ENCODE assay signal across 18 cellular contexts in genomic region chr4:111836601-111837000, GRCh38.
A peak's percentile ranks its signal among the peaks of the same experiment; 100 is the strongest.
DNase-seq lines count a peak whose midpoint lies in the region; FAIRE-seq and TF ChIP-seq lines count a peak whose summit lies in the region.
"Had no signal": no experiment of that assay in that cellular context is flagged by ENCODE, and none has a peak within 500 bp of the region (broad histone marks: within the 10 kb centered on the region; RNA-seq: fewer than 3 reads in every experiment).

No MANE protein-coding gene starts in this region.

- no peak overlapping the region for H3K4ac ChIP-seq in trophoblast cell (ENCODE audit: low read depth, low read length)

- H2BK120ac ChIP-seq in trophoblast cell (ENCODE audit: insufficient read depth, low read length, poor library complexity) = no peak overlapping the region

- H3K4me2 ChIP-seq in astrocyte (ENCODE audit: low read length) (no peak overlapping the region), trophoblast cell (ENCODE audit: low read length) (no peak overlapping the region)
- H3K4me2 ChIP-seq: BLaER1 treated with 17β-estradiol and CSF1 and Interleukin-3, amounts not matched to agents 10 nM and 100 nM had no signal

- no peaks in the 10 kb centered on the region for H3K79me2 ChIP-seq in astrocyte (ENCODE audit: insufficient read depth, low read length)
- no peaks in the 10 kb centered on the region for H3K79me2 ChIP-seq in trophoblast cell (ENCODE audit: control insufficient read depth, insufficient read depth, low read length, poor library complexity)

- H3K27ac ChIP-seq in astrocyte (ENCODE audit: low read depth, low read length) (no peak overlapping the region), trophoblast cell (ENCODE audit: low read depth, low read length) (no peak overlapping the region)
- H3K27ac ChIP-seq: 22Rv1; BLaER1 treated with 17β-estradiol and CSF1 and Interleukin-3, amounts not matched to agents 10 nM and 100 nM; HL-60 had no signal

- no peak for TF ChIP-seq CTCF in astrocyte (IDR thresholded peaks at IDR 0.05; ENCODE audit: insufficient read depth, low read depth, low read length)
- no peak for TF ChIP-seq CTCF in mesothelial cell of epicardium (IDR thresholded peaks at IDR 0.05; ENCODE audit: unreplicated experiment)

- H4K91ac ChIP-seq in trophoblast cell (ENCODE audit: low read depth, low read length) = no peak overlapping the region

- H3K36me3 ChIP-seq in astrocyte (ENCODE audit: insufficient read depth, low read length) (no peaks in the 10 kb centered on the region), trophoblast cell (ENCODE audit: control insufficient read depth in 1 of 2, insufficient read depth in 2 of 2, low read length in 2 of 2) (no peaks in the 10 kb centered on the region)
- H3K36me3 ChIP-seq: BLaER1 treated with 17β-estradiol and CSF1 and Interleukin-3, amounts not matched to agents 10 nM and 100 nM had no signal

- H3K14ac ChIP-seq in trophoblast cell (ENCODE audit: low read length) = no peak overlapping the region

- H2AK5ac ChIP-seq in trophoblast cell (ENCODE audit: low read length) = no peak overlapping the region

- no peaks in the 10 kb centered on the region for H3K9me3 ChIP-seq in astrocyte (ENCODE audit: insufficient read depth, low read depth, low read length)
- H3K9me3 ChIP-seq in trophoblast cell (ENCODE audit: insufficient read depth, low read depth, low read length) = peaks cover 2% of the 10 kb centered on the region

- no peaks in the 10 kb centered on the region for H4K20me1 ChIP-seq in astrocyte (ENCODE audit: insufficient read depth, low read length)
- H4K20me1 ChIP-seq: BLaER1 treated with 17β-estradiol and CSF1 and Interleukin-3, amounts not matched to agents 10 nM and 100 nM had no signal

- H3K27ac Mint-ChIP-seq in astrocyte (ENCODE audit: unreplicated experiment) (peak overlapping the region; percentile 22), mesothelial cell of epicardium (no peak overlapping the region)
- H3K27ac Mint-ChIP-seq: CD4-positive, CD25-positive, alpha-beta regulatory T cell had no signal

- DNase-seq in NCI-H2171 treated with DMSO at 0.1 percent for 48 hours (lab: John Stamatoyannopoulos, UW) = peak; percentile 1
- DNase-seq in NCI-H2171 (lab: John Stamatoyannopoulos, UW) = no peak
- DNase-seq in NCI-H82 (lab: John Stamatoyannopoulos, UW) = peak; percentile 93
- no peak for DNase-seq in astrocyte (ENCODE audit: low read depth)
- DNase-seq in trophoblast cell = no peak
- DNase-seq in iPS-NIHi7 (ENCODE audit: extremely low spot score) = no peak
- DNase-seq in mesothelial cell of epicardium (ENCODE audit: low spot score in 2 of 2, unreplicated experiment in 2 of 2) = no peak
- DNase-seq in GOT3 (lab: John Stamatoyannopoulos, UW) = no peak
- DNase-seq: CD4-positive, CD25-positive, alpha-beta regulatory T cell; DMS153; DMS79 treated with DMSO at 0.1 percent for 48 hours; EL had no signal

- H3K4me1 Mint-ChIP-seq in astrocyte (ENCODE audit: low read depth, unreplicated experiment) (peaks cover 7% of the 10 kb centered on the region), mesothelial cell of epicardium (peaks cover 10% of the 10 kb centered on the region)
- H3K4me1 Mint-ChIP-seq: CD4-positive, CD25-positive, alpha-beta regulatory T cell had no signal

- H3K4me3 Mint-ChIP-seq in astrocyte (ENCODE audit: unreplicated experiment) (no peak overlapping the region), mesothelial cell of epicardium (no peak overlapping the region)

- no peak overlapping the region for H3K18ac ChIP-seq in trophoblast cell (ENCODE audit: low read length)

- no peak overlapping the region for H2BK5ac ChIP-seq in trophoblast cell (ENCODE audit: low read depth, low read length, poor library complexity)

- peak overlapping the region; percentile 71 for H2BK12ac ChIP-seq in trophoblast cell (ENCODE audit: low read length)

- H3K36me3 Mint-ChIP-seq in astrocyte (ENCODE audit: low read depth, unreplicated experiment) (no peaks in the 10 kb centered on the region), mesothelial cell of epicardium (peaks cover 3% of the 10 kb centered on the region)
- H3K36me3 Mint-ChIP-seq: CD4-positive, CD25-positive, alpha-beta regulatory T cell had no signal

- H3K27me3 ChIP-seq in astrocyte (ENCODE audit: insufficient read depth, low read length) (no peaks in the 10 kb centered on the region), trophoblast cell (ENCODE audit: insufficient read depth, low read length) (no peaks in the 10 kb centered on the region)
- H3K27me3 ChIP-seq: BLaER1 treated with 17β-estradiol and CSF1 and Interleukin-3, amounts not matched to agents 10 nM and 100 nM had no signal

- no peak overlapping the region for H4K8ac ChIP-seq in trophoblast cell (ENCODE audit: low read depth, low read length)

- H3K27me3 Mint-ChIP-seq in astrocyte (ENCODE audit: low read depth, unreplicated experiment) (no peaks in the 10 kb centered on the region), mesothelial cell of epicardium (ENCODE audit: low read depth) (no peaks in the 10 kb centered on the region)
- H3K27me3 Mint-ChIP-seq: CD4-positive, CD25-positive, alpha-beta regulatory T cell had no signal

- FAIRE-seq in astrocyte (lab: Jason Lieb, UNC) = no peak
- FAIRE-seq: G401.6, GM12891, H54 had no signal

- no peak overlapping the region for H3K23ac ChIP-seq in trophoblast cell (ENCODE audit: low read length)

- no peak overlapping the region for H4K12ac ChIP-seq in trophoblast cell (ENCODE audit: low read depth, low read length)

- H2AFZ ChIP-seq in astrocyte (ENCODE audit: low read depth, low read length) (no peak overlapping the region), trophoblast cell (ENCODE audit: insufficient read depth, low read length, poor library complexity) (no peak overlapping the region)

- no CpG with 5 or more reads among the region's 3 CpGs for WGBS in trophoblast cell (ENCODE audit: extremely low coverage, insufficient coverage, insufficient read length)

- H3K9me3 Mint-ChIP-seq in astrocyte (ENCODE audit: unreplicated experiment) (no peaks in the 10 kb centered on the region), mesothelial cell of epicardium (peaks cover 10% of the 10 kb centered on the region)

- H3K4me1 ChIP-seq in astrocyte (ENCODE audit: insufficient read depth, low read length) (no peaks in the 10 kb centered on the region), trophoblast cell (ENCODE audit: control insufficient read depth in 1 of 2, insufficient read depth in 2 of 2, low read length in 2 of 2) (no peaks in the 10 kb centered on the region)

- no peak overlapping the region for H3K4me3 ChIP-seq in astrocyte (ENCODE audit: insufficient read depth, low read depth, low read length)
- H3K4me3 ChIP-seq in trophoblast cell (ENCODE audit: low read depth, low read length) = no peak overlapping the region
- H3K4me3 ChIP-seq: BLaER1 treated with 17β-estradiol and CSF1 and Interleukin-3, amounts not matched to agents 10 nM and 100 nM had no signal

- no peaks in the 10 kb centered on the region for H3K79me1 ChIP-seq in trophoblast cell (ENCODE audit: low read length)

- H3K9ac ChIP-seq in astrocyte (ENCODE audit: low read length) = no peak overlapping the region
- H3K9ac ChIP-seq in trophoblast cell (ENCODE audit: low read length) = no peak overlapping the region
- H3K9ac ChIP-seq: BLaER1 treated with 17β-estradiol and CSF1 and Interleukin-3, amounts not matched to agents 10 nM and 100 nM had no signal

Comparison
In these comparisons a context has a peak if more than half of its experiments do, and no peak if none do; other contexts are left out.
1. DNase-seq: peak in NCI-H2171 treated with DMSO at 0.1 percent for 48 hours (single experiment) and NCI-H82 (single experiment); none in NCI-H2171 (single experiment), astrocyte (single experiment), trophoblast cell (0 of 2), iPS-NIHi7 (single experiment), mesothelial cell of epicardium (0 of 2) and GOT3 (single experiment).